Comparison of ENCODE assay signal across 27 cellular contexts in genomic region chr1:181126289-181126688, GRCh38. TPM values are rescaled to one million over a fixed set of nuclear protein-coding genes. Genes with fewer than 3 reads are reported as not detected.
DNase-seq lines count a peak whose midpoint lies in the region; ATAC-seq, FAIRE-seq and TF ChIP-seq lines count a peak whose summit lies in the region.
"Had no signal": no experiment of that assay in that cellular context is flagged by ENCODE, and none has a peak within 500 bp of the region (broad histone marks: within the 10 kb centered on the region; RNA-seq: fewer than 3 reads in every experiment).

No MANE protein-coding gene starts in this region.

- POLR2A ChIA-PET in A549 (lab: Yijun Ruan, JAX): interaction anchor here (2.0 to 3.4 kb wide), 4 partner anchors 14 to 37 kb away, joined by 7 to 45 read pairs (median 14); partner anchors contain the start of gene IER5
- POLR2A ChIA-PET in RWPE1 (lab: Yijun Ruan, JAX; ENCODE audit: low non-redundant PET): no interaction called here

- CTCF ChIA-PET in A549 (lab: Yijun Ruan, JAX): interaction anchor here (1.3 to 48.3 kb wide), 7 partner anchors 9 to 35 kb away, joined by 3 to 774 read pairs (median 7); no protein-coding TSS in a partner anchor
- CTCF ChIA-PET in RWPE1 (lab: Yijun Ruan, JAX): interaction anchor here (1.8 kb wide), 1 partner anchor 16 kb away, joined by 9 read pairs; no protein-coding TSS in a partner anchor

- H3K27me3 ChIP-seq in liver (ENCODE audit: control insufficient read depth in 4 of 4, insufficient read depth in 4 of 4, low read length in 3 of 4) (no peaks in the 10 kb centered on the region), ascending aorta (no peaks in the 10 kb centered on the region), thyroid gland (no peaks in the 10 kb centered on the region)
- H3K27me3 ChIP-seq: suprapubic skin, uterus had no signal

- H3K4me1 ChIP-seq in A549 (peaks cover 75% of the 10 kb centered on the region), liver (ENCODE audit: control insufficient read depth in 4 of 4, insufficient read depth in 4 of 4, low read length in 3 of 4) (peaks cover 4 to 17% (median 8%) of the 10 kb centered on the region in 4 donors), ascending aorta (peaks cover 0 to 7% of the 10 kb centered on the region in 2 donors), thyroid gland (peaks cover 4 to 9% of the 10 kb centered on the region in 2 donors)
- H3K4me1 ChIP-seq: parathyroid adenoma had no signal

- no peak for ATAC-seq in A549
- ATAC-seq: effector memory CD8-positive, alpha-beta T cell had no signal

- no peaks in the 10 kb centered on the region for H3K36me3 ChIP-seq in liver (ENCODE audit: control insufficient read depth in 4 of 4, insufficient read depth in 3 of 4, low read depth in 1 of 4, low read length in 3 of 4)
- no peaks in the 10 kb centered on the region for H3K36me3 ChIP-seq in ascending aorta
- H3K36me3 ChIP-seq in thyroid gland: no peaks in the 10 kb centered on the region
- H3K36me3 ChIP-seq: suprapubic skin, uterus had no signal

- H3K4me2 ChIP-seq in A549: peak overlapping the region; percentile 62; the same call in 2 of the 3 replicates

- 81% methylated on average over 4 of the region's 4 CpGs for WGBS in A549 (ENCODE audit: missing lambda C conversion rate)
- WGBS in liver: 89% methylated on average over 4 of the region's 4 CpGs
- 68 to 83% methylated on average over 4 of the region's 4 CpGs for WGBS in thyroid gland, 2 donors

- TF ChIP-seq POLR2A in A549 (IDR thresholded peaks at IDR 0.05; ENCODE audit: low read length): no peak
- TF ChIP-seq POLR2A in thyroid gland (IDR thresholded peaks at IDR 0.05): no peak

- intact Hi-C loops in ascending aorta (cut with DNase I) (no loop called here), thyroid gland (cut with DNase I) (no loop called here)

- TF ChIP-seq CTCF in A549 (IDR thresholded peaks at IDR 0.05): no peak
- no peak for TF ChIP-seq CTCF in RWPE1 (conservative IDR thresholded peaks at IDR 0.05; ENCODE audit: low read depth)
- no peak for TF ChIP-seq CTCF in liver (IDR thresholded peaks at IDR 0.05; ENCODE audit: low read depth, low read length, missing input control)
- no peak for TF ChIP-seq CTCF in ascending aorta (IDR thresholded peaks at IDR 0.05)
- TF ChIP-seq CTCF in thyroid gland (IDR thresholded peaks at IDR 0.05): no peak

- no peaks in the 10 kb centered on the region for H3K9me3 ChIP-seq in A549
- H3K9me3 ChIP-seq in liver (ENCODE audit: control insufficient read depth in 4 of 4, low read length in 3 of 4): no peaks in the 10 kb centered on the region
- H3K9me3 ChIP-seq in ascending aorta: no peaks in the 10 kb centered on the region
- no peaks in the 10 kb centered on the region for H3K9me3 ChIP-seq in thyroid gland
- H3K9me3 ChIP-seq: suprapubic skin, uterus had no signal

- TF ChIP-seq RAD21 in A549 (conservative IDR thresholded peaks at IDR 0.05 in 1 of 2, IDR thresholded peaks at IDR 0.05 in 1 of 2) (no peak), liver (IDR thresholded peaks at IDR 0.05) (no peak)

- DNase-seq in A549 (ENCODE audit: low read depth in 1 of 2, low spot score in 1 of 2): no peak
- DNase-seq in DMS 273 (lab: John Stamatoyannopoulos, UW; ENCODE audit: unreplicated experiment): peak; percentile 47
- no peak for DNase-seq in RWPE1 (ENCODE audit: low spot score)
- DNase-seq in ascending aorta (ENCODE audit: low spot score in 2 of 2): no peak
- no peak for DNase-seq in dedifferentiated amniotic fluid mesenchymal stem cell (ENCODE audit: extremely low spot score)
- DNase-seq in middle frontal gyrus (ENCODE audit: extremely low spot score, low spot score): no peak
- DNase-seq in thyroid gland: no peak
- DNase-seq: activated CD4-positive, alpha-beta T cell treated with anti-CD3 and anti-CD28 coated beads, Interleukin-2, amount 50 U/mL, for 1 hour; activated naive CD4-positive, alpha-beta T cell treated with anti-CD3 and anti-CD28 coated beads, Interleukin-2, amount 50 U/mL, for 16 hours; amniotic stem cell; effector memory CD8-positive, alpha-beta T cell; head of caudate nucleus; Karpas-422; kidney; NCI-H524 treated with DMSO at 0.1 percent for 48 hours; NK-92 treated with Interleukin-12 subunit alpha and Interleukin-12 subunit beta, amount 100 ng/mL, for 24 hours; right cardiac atrium; stimulated activated CD4-positive, alpha-beta T cell treated with anti-CD3 and anti-CD28 coated beads, Interleukin-4, amount 100 ng/mL, for 4 hours; stimulated activated naive CD4-positive, alpha-beta T cell; SW 1271; uterus had no signal

- FAIRE-seq in A549 (lab: Jason Lieb, UNC): no peak
- FAIRE-seq: bronchial epithelial cell, HTR-8/SVneo, kidney had no signal

- peak overlapping the region; percentile 73 to 90 for H3K27ac ChIP-seq in A549
- H3K27ac ChIP-seq in RWPE1: peak overlapping the region; percentile 57; the same call in 1 of the 2 replicates
- peak overlapping the region; percentile 39 to 60 for H3K27ac ChIP-seq in liver (ENCODE audit: low read depth in 1 of 2, low read length in 2 of 2)
- no peak overlapping the region for H3K27ac ChIP-seq in ascending aorta
- H3K27ac ChIP-seq in thyroid gland: no peak overlapping the region
- H3K27ac ChIP-seq: parathyroid adenoma, suprapubic skin, uterus had no signal

- H3K9ac ChIP-seq in liver (ENCODE audit: low read depth in 1 of 2, low read length in 2 of 2): no peak overlapping the region
- H3K9ac ChIP-seq: parathyroid adenoma had no signal

- no peak overlapping the region for H3K4me3 ChIP-seq in A549
- H3K4me3 ChIP-seq in liver (ENCODE audit: low read depth in 1 of 3, low read length in 3 of 3): no peak overlapping the region
- H3K4me3 ChIP-seq in ascending aorta: no peak overlapping the region
- no peak overlapping the region for H3K4me3 ChIP-seq in thyroid gland (replicated peaks in 1 of 3)
- H3K4me3 ChIP-seq: lung, suprapubic skin, uterus had no signal

- TF ChIP-seq EP300 in A549 (IDR thresholded peaks at IDR 0.05): no peak

TF ChIP-seq in A549, 52 proteins besides CTCF, POLR2A, EP300 and RAD21 (continues in another document):
- TF ChIP-seq CBX2 (IDR thresholded peaks at IDR 0.05; ENCODE audit: borderline replicate concordance, low read depth): no peak
- TF ChIP-seq EHF (CRISPR knock-in tag; IDR thresholded peaks at IDR 0.05): no peak
- TF ChIP-seq REST (IDR thresholded peaks at IDR 0.05): no peak

TF ChIP-seq in liver, 16 proteins besides CTCF, POLR2A, EP300 and RAD21:
- no peak for TF ChIP-seq HNF4G (IDR thresholded peaks at IDR 0.05)
- TF ChIP-seq HNF4A (conservative IDR thresholded peaks at IDR 0.05): no peak
- TF ChIP-seq GABPA (IDR thresholded peaks at IDR 0.05 in 1 of 2, conservative IDR thresholded peaks at IDR 0.05 in 1 of 2): no peak
- no peak for TF ChIP-seq NR2F2 (IDR thresholded peaks at IDR 0.05)
- TF ChIP-seq MAX (IDR thresholded peaks at IDR 0.05): no peak
- no peak for TF ChIP-seq REST (IDR thresholded peaks at IDR 0.05)

RNA-seq across cellular contexts. Expression of gene IER5, which starts 37.8 kb away (rescaled TPM):
- 21.2 and 26.8 TPM in 2 replicates for polyA plus RNA-seq in A549 (2011; rRNA removed)
- polyA plus RNA-seq in A549 (2012; cell fraction: cytosol; rRNA removed): 26.3 and 34.1 TPM in 2 replicates
- 60.6 and 73.2 TPM in 2 replicates for polyA plus RNA-seq in A549 (2012; cell fraction: nucleus; rRNA removed)
- 40.2 to 43.4 TPM (median 40.5 TPM) in 3 replicates for polyA plus RNA-seq in A549 (2017; fragmentation: RNase III; extraction: RNeasy Plus Mini Kit Qiagen cat#74134 plus additional on column Dnase treatment)
- 20.8 and 29.5 TPM in 2 replicates for polyA minus RNA-seq in A549 (2011; rRNA and poly(A)+ RNA removed)
- 1 to 10 TPM; 2.9 to 8.4 TPM for total RNA-seq in liver
- 1 to 10 TPM in 1 of 2 donors, under 1 TPM in 1; 0.56 to 1.9 TPM for polyA plus RNA-seq in liver
- total RNA-seq in ascending aorta: 47.9 TPM
- 1 to 10 TPM; 7.2 to 7.8 (median 7.6) TPM for total RNA-seq in thyroid gland

Comparison
In these comparisons a context has a peak if more than half of its experiments do, and no peak if none do; other contexts are left out.
1. H3K27ac ChIP-seq: peak in A549 (2 of 2), RWPE1 (single experiment) and liver (2 of 2); none in ascending aorta (0 of 2) and thyroid gland (0 of 3).